Comparison of ENCODE assay signal across 8 cellular contexts in the genomic region with DNA sequence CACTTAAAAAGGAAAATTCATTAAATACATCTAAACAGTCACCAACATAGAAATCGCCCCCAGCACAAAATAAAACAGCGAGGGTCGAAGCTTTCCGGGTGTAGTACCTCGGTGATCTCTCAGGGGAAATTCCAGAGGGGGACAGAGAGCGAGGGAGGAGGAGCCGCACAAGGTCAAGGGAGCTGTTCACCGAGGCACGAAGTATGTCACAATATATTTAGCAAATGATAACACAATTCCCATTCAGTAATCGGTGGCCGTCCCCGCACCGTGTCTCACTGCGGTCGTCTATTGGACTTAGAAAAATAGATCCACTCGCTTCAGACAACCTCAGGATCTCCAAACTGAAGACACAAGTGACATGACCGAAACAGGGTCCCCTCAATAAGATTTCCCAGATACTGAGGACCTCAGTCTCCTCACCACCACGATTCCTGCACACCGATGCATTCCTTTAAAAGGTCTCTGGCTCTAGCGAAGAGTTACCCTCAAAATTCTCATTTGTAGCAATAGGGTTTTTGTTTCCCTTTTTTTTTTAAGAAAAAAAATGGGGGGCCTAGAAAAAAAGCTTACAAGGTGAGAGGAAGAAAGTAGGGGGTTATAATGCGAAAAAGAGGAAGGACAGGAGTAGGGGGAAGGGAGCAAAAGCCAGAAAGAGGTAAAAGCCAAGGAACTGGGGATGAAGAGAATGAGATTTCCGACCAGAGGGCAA. TPM values are rescaled to one million over a fixed set of nuclear protein-coding genes. Genes with fewer than 3 reads are reported as not detected.
DNase-seq lines count a peak whose midpoint lies in the region; ATAC-seq, FAIRE-seq and TF ChIP-seq lines count a peak whose summit lies in the region.

No MANE protein-coding gene starts in this region.

- H3K27me3 ChIP-seq in left ventricle myocardium inferior (ENCODE audit: low read depth) (no peaks in the 10 kb centered on the region), pancreas (no peaks in the 10 kb centered on the region)

- H3K4me1 ChIP-seq in left ventricle myocardium inferior (peaks cover 40% of the 10 kb centered on the region), pancreas (peaks cover 0 to 16% (median 0%) of the 10 kb centered on the region in 3 donors)

- intact Hi-C loops in left ventricle myocardium inferior (cut with micrococcal nuclease), result loop anchor here (5.0 kb wide), 1 partner anchor 132 kb away; no protein-coding TSS in a partner anchor
- intact Hi-C loops in pancreas (cut with DNase I), result loop anchor here in 2 of 3 donors (5.0 to 10.0 kb wide), 3 partner anchors 105 to 132 kb away; no protein-coding TSS in a partner anchor

- TF ChIP-seq CTCF in left ventricle myocardium inferior (IDR thresholded peaks at IDR 0.05; ENCODE audit: borderline replicate concordance) (peak; percentile 13), pancreas (IDR thresholded peaks at IDR 0.05) (no peak)

- H3K9me3 Mint-ChIP-seq in activated naive CD8-positive, alpha-beta T cell (ENCODE audit: low read depth), result no peaks in the 10 kb centered on the region

- peak overlapping the region; percentile 90 for H3K4me3 Mint-ChIP-seq in activated naive CD8-positive, alpha-beta T cell

- no peak for FAIRE-seq in pancreas (lab: Jason Lieb, UNC)

- peaks cover 58% of the 10 kb centered on the region for H3K4me1 Mint-ChIP-seq in activated naive CD8-positive, alpha-beta T cell (ENCODE audit: low read depth)

- H3K4me3 ChIP-seq in left ventricle myocardium inferior, result peak overlapping the region; percentile 81
- H3K4me3 ChIP-seq in pancreas, result peak overlapping the region; percentile 46 to 87 (median 70)

- no peaks in the 10 kb centered on the region for H3K36me3 Mint-ChIP-seq in activated naive CD8-positive, alpha-beta T cell

- WGBS in pancreas, 2 donors, result 6 to 10% methylated on average over 22 of the region's 22 CpGs

- DNase-seq in NCI-H2196 (lab: John Stamatoyannopoulos, UW; ENCODE audit: unreplicated experiment) (peak; percentile 21), NCI-H2196 treated with DMSO at 0.1 percent for 48 hours (lab: John Stamatoyannopoulos, UW; ENCODE audit: unreplicated experiment) (no peak), NCI-H146 (lab: John Stamatoyannopoulos, UW) (peak; percentile 47), left ventricle myocardium inferior (peak; percentile 31), pancreas (peak in 4 of 6 donors; percentile 23 to 59 (median 28))
- DNase-seq in effector CD8-positive, alpha-beta T cell (lab: John Stamatoyannopoulos, UW), result no peak

- peak overlapping the region; percentile 89 for H3K27ac Mint-ChIP-seq in activated naive CD8-positive, alpha-beta T cell

- peak in 3 of 4 donors; percentile 9 to 44 (median 39) for ATAC-seq in pancreas
- ATAC-seq in GM21528 (IDR thresholded peaks at IDR 0.05; ENCODE audit: low FRiP score, unreplicated experiment), result no peak

- H3K27ac ChIP-seq in left ventricle myocardium inferior (replicated peaks) (peak overlapping the region; percentile 94), pancreas (peak overlapping the region in 3 of 4 donors; percentile 75 to 93 (median 89))

- H3K36me3 ChIP-seq in left ventricle myocardium inferior (peaks cover 4% of the 10 kb centered on the region), pancreas (no peaks in the 10 kb centered on the region)

- no peaks in the 10 kb centered on the region for H3K27me3 Mint-ChIP-seq in activated naive CD8-positive, alpha-beta T cell

- H3K9me3 ChIP-seq in left ventricle myocardium inferior (replicated peaks) (no peaks in the 10 kb centered on the region), pancreas (no peaks in the 10 kb centered on the region)

RNA-seq across cellular contexts. Expression of a gene that starts 1.1 kb away (rescaled TPM):
- 24.9 TPM for total RNA-seq in left ventricle myocardium inferior
- 10 to 100 TPM; 20.7 to 49.7 (median 25.7) TPM for total RNA-seq in pancreas
- 10 to 100 TPM in 1 of 2 donors, 1 to 10 TPM in 1; 8.2 to 12.6 TPM for polyA plus RNA-seq in pancreas

Comparison
In these comparisons a context has a peak if more than half of its experiments do, and no peak if none do; other contexts are left out.
1. DNase-seq: peak in NCI-H2196 (single experiment), NCI-H146 (single experiment), left ventricle myocardium inferior (single experiment) and pancreas (4 of 6); none in NCI-H2196 treated with DMSO at 0.1 percent for 48 hours (single experiment) and effector CD8-positive, alpha-beta T cell (single experiment).